Comparison of ENCODE assay signal across 13 cellular contexts in genomic region chr3:36501568-36502075, GRCh38.
"Had no signal": no experiment of that assay in that cellular context is flagged by ENCODE, and none has a peak within 500 bp of the region (broad histone marks: within the 10 kb centered on the region; RNA-seq: fewer than 3 reads in every experiment).

No MANE protein-coding gene starts in this region.

- H3K27me3 ChIP-seq: esophagus muscularis mucosa, transverse colon had no signal

- H3K4me3 ChIP-seq: esophagus muscularis mucosa, transverse colon had no signal

- H3K27ac ChIP-seq: esophagus muscularis mucosa, transverse colon had no signal

- H3K36me3 ChIP-seq: esophagus muscularis mucosa, transverse colon had no signal

- DNase-seq: activated CD4-positive, alpha-beta T cell treated with anti-CD3 and anti-CD28 coated beads for 48 hours; activated CD8-positive, alpha-beta memory T cell treated with anti-CD3 and anti-CD28 coated beads, Interleukin-2, amount 50 U/mL, for 4 hours; activated CD8-positive, alpha-beta T cell treated with anti-CD3 and anti-CD28 coated beads for 36 hours; activated effector memory CD4-positive, alpha-beta T cell treated with anti-CD3 and anti-CD28 coated beads, Interleukin-2, amount 50 U/mL, for 16 hours; activated T-cell treated with anti-CD3 and anti-CD28 coated beads, Interleukin-2, amount 50 U/mL, for 48 hours; hippocampal formation; left ventricle myocardium superior; mesenchymal stem cell; posterior cingulate gyrus; stimulated activated CD4-positive, alpha-beta T cell treated with anti-CD3 and anti-CD28 coated beads, Interleukin-4, amount 100 ng/mL, for 1 hour; stimulated activated naive B cell treated with anti-CD40 and anti-IgM and Interleukin-4, amounts not matched to agents 10 μg/mL and 1 μg/mL and 100 μg/mL, for 72 hours; transverse colon had no signal

- H3K9me3 ChIP-seq: esophagus muscularis mucosa, transverse colon had no signal
